Comparison of ENCODE assay signal across 24 cellular contexts in genomic region chr14:104721704-104722431, GRCh38. TPM values are rescaled to one million over a fixed set of nuclear protein-coding genes. Genes with fewer than 3 reads are reported as not detected.
DNase-seq lines count a peak whose midpoint lies in the region; ATAC-seq, FAIRE-seq and TF ChIP-seq lines count a peak whose summit lies in the region.
"Had no signal": no experiment of that assay in that cellular context is flagged by ENCODE, and none has a peak within 500 bp of the region (broad histone marks: within the 10 kb centered on the region; RNA-seq: fewer than 3 reads in every experiment).

No MANE protein-coding gene starts in this region.

- in situ Hi-C loops in HepG2 (cut with HindIII; ENCODE audit: extremely low pct_ligation_motif_present, low pct_unique_long_range_greater_than_20kb), result no loop called here

- POLR2A ChIA-PET in HepG2 (lab: Yijun Ruan, JAX), result interaction anchor here (0.8 to 1.3 kb wide), 2 partner anchors 45 to 56 kb away, joined by 3 read pairs; no protein-coding TSS in a partner anchor

- peaks cover 0 to 1% of the 10 kb centered on the region in 2 experiments; a peak in 1 of 5 replicates for H3K36me3 ChIP-seq in HepG2 (replicated peaks in 1 of 2; ENCODE audit: control insufficient read depth in 1 of 2, insufficient read depth in 2 of 2, low read length in 2 of 2)
- peaks cover 0 to 10% (median 1%) of the 10 kb centered on the region in 4 donors for H3K36me3 ChIP-seq in right lobe of liver

- H3K27ac Mint-ChIP-seq in endothelial cell (ENCODE audit: unreplicated experiment), result no peak overlapping the region
- H3K27ac Mint-ChIP-seq: activated CD8-positive, alpha-beta T cell treated with anti-CD3 and anti-CD28 coated beads, Interleukin-2, amount 10 ng/mL, durations not matched to agents 7 days and 5 days; activated naive CD8-positive, alpha-beta T cell treated with anti-CD3 and anti-CD28 coated beads for 36 hours had no signal

- no peak overlapping the region for H2AFZ ChIP-seq in HepG2 (ENCODE audit: low read length)

- H3K36me3 Mint-ChIP-seq in endothelial cell (ENCODE audit: low read depth, unreplicated experiment), result peaks cover 21% of the 10 kb centered on the region
- H3K36me3 Mint-ChIP-seq: activated naive CD8-positive, alpha-beta T cell treated with anti-CD3 and anti-CD28 coated beads for 36 hours had no signal

- H3K4me3 ChIP-seq in HepG2 (replicated peaks in 1 of 3; ENCODE audit: insufficient read depth in 1 of 3, low read depth in 2 of 3, low read length in 3 of 3), result no peak overlapping the region
- no peak overlapping the region for H3K4me3 ChIP-seq in right lobe of liver
- H3K4me3 ChIP-seq: spleen had no signal

- no peak overlapping the region for H3K9ac ChIP-seq in HepG2 (ENCODE audit: insufficient read depth, low read depth, low read length)

- TF ChIP-seq POLR2A in HepG2 (IDR thresholded peaks at IDR 0.05; ENCODE audit: insufficient read depth in 1 of 2, low read depth in 2 of 2, low read length in 2 of 2), result no peak
- TF ChIP-seq POLR2A in right lobe of liver (IDR thresholded peaks at IDR 0.05), result no peak

- H3K79me2 ChIP-seq in HepG2 (ENCODE audit: insufficient read depth, low read length), result no peaks in the 10 kb centered on the region

- no peak for ATAC-seq in HepG2
- no peak for ATAC-seq in right lobe of liver
- ATAC-seq: activated CD8-positive, alpha-beta T cell treated with anti-CD3 and anti-CD28 coated beads, Interleukin-2, amount 10 ng/mL, durations not matched to agents 7 days and 5 days; activated T-cell treated with anti-CD3 and anti-CD28 coated beads, Interleukin-2, amount 50 U/mL, for 4 hours had no signal

- H3K4me1 Mint-ChIP-seq in endothelial cell (ENCODE audit: unreplicated experiment), result peaks cover 2% of the 10 kb centered on the region
- H3K4me1 Mint-ChIP-seq: activated naive CD8-positive, alpha-beta T cell treated with anti-CD3 and anti-CD28 coated beads for 36 hours had no signal

- H4K20me1 ChIP-seq in HepG2 (ENCODE audit: insufficient read depth, low read length), result no peaks in the 10 kb centered on the region

- H3K4me3 Mint-ChIP-seq in endothelial cell (ENCODE audit: unreplicated experiment), result peak overlapping the region; percentile 25
- H3K4me3 Mint-ChIP-seq: activated CD8-positive, alpha-beta T cell treated with anti-CD3 and anti-CD28 coated beads, Interleukin-2, amount 10 ng/mL, durations not matched to agents 7 days and 5 days; activated naive CD8-positive, alpha-beta T cell treated with anti-CD3 and anti-CD28 coated beads for 36 hours; activated T-cell treated with anti-CD3 and anti-CD28 coated beads, Interleukin-2, amount 50 U/mL, for 4 hours had no signal

- intact Hi-C loops in HepG2 (cut with micrococcal nuclease; ENCODE audit: unreplicated experiment), result no loop called here
- intact Hi-C loops in right lobe of liver (cut with DNase I), result no loop called here

- no peaks in the 10 kb centered on the region for H3K9me3 Mint-ChIP-seq in endothelial cell (ENCODE audit: unreplicated experiment)
- H3K9me3 Mint-ChIP-seq: activated naive CD8-positive, alpha-beta T cell treated with anti-CD3 and anti-CD28 coated beads for 36 hours; activated T-cell treated with anti-CD3 and anti-CD28 coated beads, Interleukin-2, amount 50 U/mL, for 4 hours had no signal

- no peak overlapping the region for H3K27ac ChIP-seq in HepG2 (ENCODE audit: extremely low read length, insufficient read depth, low read length)
- H3K27ac ChIP-seq in right lobe of liver, result no peak overlapping the region

- no peak for TF ChIP-seq EP300 in HepG2 (IDR thresholded peaks at IDR 0.05; ENCODE audit: low read depth in 2 of 2, low read length in 2 of 2)
- TF ChIP-seq EP300 in HepG2 (CRISPR knock-in tag; IDR thresholded peaks at IDR 0.05; ENCODE audit: borderline replicate concordance), result no peak

- H3K27me3 ChIP-seq in HepG2 (ENCODE audit: control insufficient read depth in 1 of 2, insufficient read depth in 2 of 2, low read length in 2 of 2) (peaks cover 0 to 3% of the 10 kb centered on the region in 2 experiments; a peak in 1 of 5 replicates), right lobe of liver (no peaks in the 10 kb centered on the region)

- no peak for FAIRE-seq in HepG2 (lab: Jason Lieb, UNC)

- WGBS in HepG2 (ENCODE audit: low lambda C conversion rate), result 86% methylated on average over 12 of the region's 17 CpGs
- WGBS in right lobe of liver (ENCODE audit: insufficient coverage, low coverage, low lambda C conversion rate, missing lambda C conversion rate), result 91% methylated on average over 6 of the region's 17 CpGs

- BruUV-seq in HepG2 (replicated peaks; lab: Mats Ljungman, UMichigan), result no TSS peak

- DNase-seq in HepG2 (ENCODE audit: low spot score), result no peak
- no peak for DNase-seq in right lobe of liver
- no peak for DNase-seq in endothelial cell (ENCODE audit: low spot score)
- DNase-seq in myocyte (ENCODE audit: low read depth), result peak; percentile 92
- DNase-seq in GM19238 (ENCODE audit: insufficient read length, low spot score), result no peak
- no peak for DNase-seq in GF-D8 (lab: John Stamatoyannopoulos, UW)
- DNase-seq in medulla oblongata (ENCODE audit: extremely low spot score), result no peak
- DNase-seq in dedifferentiated amniotic fluid mesenchymal stem cell (ENCODE audit: extremely low spot score), result no peak
- DNase-seq: 8988T; activated CD4-positive, CD25-positive, alpha-beta regulatory T cell; activated CD8-positive, alpha-beta T cell treated with anti-CD3 and anti-CD28 coated beads, Interleukin-2, amount 10 ng/mL, durations not matched to agents 7 days and 5 days; activated naive CD8-positive, alpha-beta T cell treated with anti-CD3 and anti-CD28 coated beads for 36 hours; activated T-cell treated with anti-CD3 and anti-CD28 coated beads, Interleukin-2, amount 50 U/mL, for 4 hours; C1 segment of cervical spinal cord; DMS53; erythroblast; NCI-H2029; NCI-H446 treated with DMSO at 0.1 percent for 48 hours; posterior cingulate gyrus; SHP77 treated with DMSO at 0.1 percent for 48 hours; spleen; stimulated activated CD8-positive, alpha-beta memory T cell treated with anti-CD3 and anti-CD28 coated beads, Interleukin-4, amount 100 ng/mL, for 48 hours; substantia nigra; T-helper 2 cell had no signal

- no peak for TF ChIP-seq CTCF in HepG2 (CRISPR knock-in tag; IDR thresholded peaks at IDR 0.05)
- TF ChIP-seq CTCF in right lobe of liver (IDR thresholded peaks at IDR 0.05), result no peak
- TF ChIP-seq CTCF in endothelial cell (IDR thresholded peaks at IDR 0.05; ENCODE audit: unreplicated experiment), result no peak

- no peak for TF ChIP-seq RAD21 in HepG2 (CRISPR knock-in tag; IDR thresholded peaks at IDR 0.05)

- CTCF ChIA-PET in HepG2 (lab: Yijun Ruan, JAX; ENCODE audit: low intra/inter-chr PET ratio, low total read pairs), result no interaction called here

- H3K4me1 ChIP-seq in HepG2 (ENCODE audit: insufficient read depth, low read length) (peaks cover 49% of the 10 kb centered on the region), right lobe of liver (peaks cover 0 to 29% (median 11%) of the 10 kb centered on the region in 4 donors)

- H3K9me3 ChIP-seq in HepG2 (ENCODE audit: low read length) (no peaks in the 10 kb centered on the region), right lobe of liver (no peaks in the 10 kb centered on the region)
- H3K9me3 ChIP-seq: spleen had no signal

- H3K4me2 ChIP-seq in HepG2 (ENCODE audit: low read depth, low read length), result no peak overlapping the region

- peaks cover 18% of the 10 kb centered on the region for H3K27me3 Mint-ChIP-seq in endothelial cell (ENCODE audit: unreplicated experiment)
- H3K27me3 Mint-ChIP-seq: activated naive CD8-positive, alpha-beta T cell treated with anti-CD3 and anti-CD28 coated beads for 36 hours had no signal

RNA-seq across cellular contexts. Expression of gene ADSS1, which starts 2.2 kb away (rescaled TPM):
- 0.98 and 1.0 TPM in 2 replicates for total RNA-seq in HepG2 (2016; rRNA removed; fragmentation: Illumina TruSeq; extraction: Trizol)
- total RNA-seq in HepG2 (2016; cell fraction: cytosol; rRNA removed; fragmentation: Illumina TruSeq; extraction: Trizol; ENCODE audit: low read depth), result 0.81 and 1.1 TPM in 2 replicates
- 0.56 and 1.3 TPM in 2 replicates for total RNA-seq in HepG2 (2016; cell fraction: insoluble cytoplasmic fraction; rRNA removed; fragmentation: Illumina TruSeq; extraction: Trizol)
- total RNA-seq in HepG2 (2016; cell fraction: membrane; rRNA removed; fragmentation: Illumina TruSeq; extraction: Trizol), result 1.6 and 1.9 TPM in 2 replicates
- 1.3 and 1.5 TPM in 2 replicates for total RNA-seq in HepG2 (2016; cell fraction: nucleus; rRNA removed; fragmentation: Illumina TruSeq; extraction: Trizol)
- polyA plus RNA-seq in HepG2 (2011; rRNA removed), result 36.7 and 45.2 TPM in 2 replicates
- polyA plus RNA-seq in HepG2 (2011; cell fraction: cytosol; rRNA removed), result 20.7 and 22.4 TPM in 2 replicates
- 219 and 230 TPM in 2 replicates for polyA plus RNA-seq in HepG2 (2011; cell fraction: nucleus; rRNA removed)
- polyA plus RNA-seq in HepG2 (2012), result 37.3 and 46.9 TPM in 2 replicates
- polyA plus RNA-seq in HepG2 (2016; cell fraction: cytosol; fragmentation: Illumina TruSeq; extraction: Trizol; ENCODE audit: low read depth), result 0.70 and 1.5 TPM in 2 replicates
- 1.3 and 2.2 TPM in 2 replicates for polyA plus RNA-seq in HepG2 (2016; cell fraction: insoluble cytoplasmic fraction; fragmentation: Illumina TruSeq; extraction: Trizol; ENCODE audit: low read depth)
- polyA plus RNA-seq in HepG2 (2016; cell fraction: membrane; fragmentation: Illumina TruSeq; extraction: Trizol; ENCODE audit: low read depth), result 1.5 and 2.0 TPM in 2 replicates
- polyA plus RNA-seq in HepG2 (2016; cell fraction: nucleus; fragmentation: Illumina TruSeq; extraction: Trizol; ENCODE audit: insufficient read depth, low read depth), result 3.7 and 4.4 TPM in 2 replicates
- 12.3 and 14.1 TPM in 2 replicates for polyA minus RNA-seq in HepG2 (2011; rRNA and poly(A)+ RNA removed; ENCODE audit: low replicate concordance)
- polyA minus RNA-seq in HepG2 (2011; cell fraction: cytosol; rRNA and poly(A)+ RNA removed), result 6.8 and 7.6 TPM in 2 replicates
- polyA minus RNA-seq in HepG2 (2011; cell fraction: nucleus; rRNA and poly(A)+ RNA removed), result 30.6 and 31.2 TPM in 2 replicates
- total RNA-seq in right lobe of liver, result 10 to 100 TPM in 5 of 6 experiments, 1 to 10 TPM in 1; 8.1 to 50.5 (median 36.8) TPM
- 6.1 TPM for total RNA-seq in endothelial cell (ENCODE audit: unreplicated experiment)
- 11.2 and 20.2 TPM in 2 replicates for total RNA-seq in myocyte
- polyA plus RNA-seq in myocyte (2012), result 11.3 TPM

RNA-seq across cellular contexts. Expression of gene SIVA1, which starts 31.1 kb away (rescaled TPM):
- total RNA-seq in HepG2 (2016; rRNA removed; fragmentation: Illumina TruSeq; extraction: Trizol) (153 and 186 TPM in 2 replicates), right lobe of liver (100 to 1,000 TPM in 2 of 6 experiments, 10 to 100 TPM in 4; 38.1 to 252 (median 50.6) TPM), endothelial cell (ENCODE audit: unreplicated experiment) (84.3 TPM), myocyte (173 and 212 TPM in 2 replicates)
- total RNA-seq in HepG2 (2016; cell fraction: cytosol; rRNA removed; fragmentation: Illumina TruSeq; extraction: Trizol; ENCODE audit: low read depth), result 171 and 229 TPM in 2 replicates
- total RNA-seq in HepG2 (2016; cell fraction: insoluble cytoplasmic fraction; rRNA removed; fragmentation: Illumina TruSeq; extraction: Trizol), result 166 and 191 TPM in 2 replicates
- total RNA-seq in HepG2 (2016; cell fraction: membrane; rRNA removed; fragmentation: Illumina TruSeq; extraction: Trizol), result 186 and 219 TPM in 2 replicates
- 86.2 and 101 TPM in 2 replicates for total RNA-seq in HepG2 (2016; cell fraction: nucleus; rRNA removed; fragmentation: Illumina TruSeq; extraction: Trizol)
- polyA plus RNA-seq in HepG2 (2011; rRNA removed), result 123 and 142 TPM in 2 replicates
- 108 and 239 TPM in 2 replicates for polyA plus RNA-seq in HepG2 (2011; cell fraction: cytosol; rRNA removed)
- 125 and 162 TPM in 2 replicates for polyA plus RNA-seq in HepG2 (2011; cell fraction: nucleus; rRNA removed)
- 61.3 and 68.1 TPM in 2 replicates for polyA plus RNA-seq in HepG2 (2012)
- 162 and 202 TPM in 2 replicates for polyA plus RNA-seq in HepG2 (2016; cell fraction: cytosol; fragmentation: Illumina TruSeq; extraction: Trizol; ENCODE audit: low read depth)
- polyA plus RNA-seq in HepG2 (2016; cell fraction: insoluble cytoplasmic fraction; fragmentation: Illumina TruSeq; extraction: Trizol; ENCODE audit: low read depth), result 128 and 130 TPM in 2 replicates
- polyA plus RNA-seq in HepG2 (2016; cell fraction: membrane; fragmentation: Illumina TruSeq; extraction: Trizol; ENCODE audit: low read depth), result 134 and 168 TPM in 2 replicates
- 129 and 133 TPM in 2 replicates for polyA plus RNA-seq in HepG2 (2016; cell fraction: nucleus; fragmentation: Illumina TruSeq; extraction: Trizol; ENCODE audit: insufficient read depth, low read depth)
- 49.5 and 64.5 TPM in 2 replicates for polyA minus RNA-seq in HepG2 (2011; rRNA and poly(A)+ RNA removed; ENCODE audit: low replicate concordance)
- 22.7 and 31.5 TPM in 2 replicates for polyA minus RNA-seq in HepG2 (2011; cell fraction: cytosol; rRNA and poly(A)+ RNA removed)
- 17.3 and 18.4 TPM in 2 replicates for polyA minus RNA-seq in HepG2 (2011; cell fraction: nucleus; rRNA and poly(A)+ RNA removed)
- polyA plus RNA-seq in myocyte (2012), result 73.7 TPM

RNA-seq across cellular contexts. Expression of gene INF2, which starts 32.5 kb away (rescaled TPM):
- total RNA-seq in HepG2 (2016; rRNA removed; fragmentation: Illumina TruSeq; extraction: Trizol), result 16.4 and 18.1 TPM in 2 replicates
- total RNA-seq in HepG2 (2016; cell fraction: cytosol; rRNA removed; fragmentation: Illumina TruSeq; extraction: Trizol; ENCODE audit: low read depth), result 11.2 and 14.6 TPM in 2 replicates
- total RNA-seq in HepG2 (2016; cell fraction: insoluble cytoplasmic fraction; rRNA removed; fragmentation: Illumina TruSeq; extraction: Trizol), result 17.0 and 18.3 TPM in 2 replicates
- total RNA-seq in HepG2 (2016; cell fraction: membrane; rRNA removed; fragmentation: Illumina TruSeq; extraction: Trizol), result 23.4 and 24.7 TPM in 2 replicates
- total RNA-seq in HepG2 (2016; cell fraction: nucleus; rRNA removed; fragmentation: Illumina TruSeq; extraction: Trizol), result 17.7 and 25.0 TPM in 2 replicates
- 26.4 and 33.4 TPM in 2 replicates for polyA plus RNA-seq in HepG2 (2011; rRNA removed)
- 14.8 and 26.4 TPM in 2 replicates for polyA plus RNA-seq in HepG2 (2011; cell fraction: cytosol; rRNA removed)
- polyA plus RNA-seq in HepG2 (2011; cell fraction: nucleus; rRNA removed), result 229 and 296 TPM in 2 replicates
- polyA plus RNA-seq in HepG2 (2012), result 28.4 and 33.9 TPM in 2 replicates
- polyA plus RNA-seq in HepG2 (2016; cell fraction: cytosol; fragmentation: Illumina TruSeq; extraction: Trizol; ENCODE audit: low read depth), result 13.6 and 14.2 TPM in 2 replicates
- 20.2 and 25.5 TPM in 2 replicates for polyA plus RNA-seq in HepG2 (2016; cell fraction: insoluble cytoplasmic fraction; fragmentation: Illumina TruSeq; extraction: Trizol; ENCODE audit: low read depth)
- polyA plus RNA-seq in HepG2 (2016; cell fraction: membrane; fragmentation: Illumina TruSeq; extraction: Trizol; ENCODE audit: low read depth), result 17.5 and 20.7 TPM in 2 replicates
- 61.5 and 67.7 TPM in 2 replicates for polyA plus RNA-seq in HepG2 (2016; cell fraction: nucleus; fragmentation: Illumina TruSeq; extraction: Trizol; ENCODE audit: insufficient read depth, low read depth)
- polyA minus RNA-seq in HepG2 (2011; rRNA and poly(A)+ RNA removed; ENCODE audit: low replicate concordance), result 34.0 and 46.7 TPM in 2 replicates
- polyA minus RNA-seq in HepG2 (2011; cell fraction: cytosol; rRNA and poly(A)+ RNA removed), result 23.8 and 25.1 TPM in 2 replicates
- polyA minus RNA-seq in HepG2 (2011; cell fraction: nucleus; rRNA and poly(A)+ RNA removed), result 29.2 and 32.3 TPM in 2 replicates
- total RNA-seq in right lobe of liver, result 10 to 100 TPM; 47.5 to 98.2 (median 71.4) TPM
- total RNA-seq in endothelial cell (ENCODE audit: unreplicated experiment), result 97.2 TPM
- 87.3 and 113 TPM in 2 replicates for total RNA-seq in myocyte
- polyA plus RNA-seq in myocyte (2012), result 122 TPM
